8 cellular contexts compared by ENCODE assay signal in genomic region chr10:77641788-77642397, GRCh38. TPM values are rescaled to one million over a fixed set of nuclear protein-coding genes. Genes with fewer than 3 reads are reported as not detected.
DNase-seq lines count a peak whose midpoint lies in the region; ATAC-seq, FAIRE-seq and TF ChIP-seq lines count a peak whose summit lies in the region.

No MANE protein-coding gene starts in this region.

- no peak overlapping the region for H3K27ac ChIP-seq in mesenchymal stem cell (ENCODE audit: low read length, poor library complexity, severe bottlenecking)

- H3K4me1 ChIP-seq in mesenchymal stem cell (ENCODE audit: control insufficient read depth, insufficient read depth, low read depth, low read length) = peaks cover 8% of the 10 kb centered on the region

- 0% methylated on average over 5 of the region's 5 CpGs for WGBS in mesenchymal stem cell

- no peaks in the 10 kb centered on the region for H3K36me3 ChIP-seq in mesenchymal stem cell (ENCODE audit: control insufficient read depth in 1 of 2, insufficient read depth in 2 of 2, low read depth in 1 of 2, low read length in 2 of 2)

- peak; percentile 78 for FAIRE-seq in GM19239 (lab: Jason Lieb, UNC)

- no peak overlapping the region for H2BK12ac ChIP-seq in mesenchymal stem cell (ENCODE audit: low read length in 2 of 2)

- no peaks in the 10 kb centered on the region for H3K9me3 ChIP-seq in mesenchymal stem cell (ENCODE audit: control insufficient read depth, low read length)

- H2AFZ ChIP-seq in mesenchymal stem cell (ENCODE audit: low read depth, low read length) = no peak overlapping the region

- H3K23ac ChIP-seq in mesenchymal stem cell (ENCODE audit: low read length in 2 of 2) = no peak overlapping the region

- no peak for ATAC-seq in HG02981 (IDR thresholded peaks at IDR 0.05; ENCODE audit: unreplicated experiment)

- H3K18ac ChIP-seq in mesenchymal stem cell (ENCODE audit: low read depth in 1 of 2, low read length in 2 of 2) = no peak overlapping the region

- H3K14ac ChIP-seq in mesenchymal stem cell (ENCODE audit: low read length in 2 of 2) = no peak overlapping the region

- H3K4me3 ChIP-seq in WI38 (ENCODE audit: low read depth, low read length) (no peak overlapping the region), mesenchymal stem cell (ENCODE audit: insufficient read depth in 1 of 2, low read depth in 1 of 2, low read length in 2 of 2) (no peak overlapping the region)

- no peak overlapping the region for H2BK15ac ChIP-seq in mesenchymal stem cell (ENCODE audit: low read depth, poor library complexity, severe bottlenecking)

- no peak overlapping the region for H2AK5ac ChIP-seq in mesenchymal stem cell (ENCODE audit: low read length, severe bottlenecking)

- peak; percentile 69 for DNase-seq in AG20443 (ENCODE audit: low spot score)
- peak; percentile 64 for DNase-seq in GM19239 (ENCODE audit: insufficient read length, low spot score)
- DNase-seq in NCI-H2171 (lab: John Stamatoyannopoulos, UW) = peak; percentile 48
- DNase-seq in effector CD4-positive, alpha-beta T cell = peak; percentile 45
- peak; percentile 78 for DNase-seq in mesenchymal stem cell
- DNase-seq in superior temporal gyrus (ENCODE audit: extremely low spot score) = peak; percentile 97

- H3K27me3 ChIP-seq in mesenchymal stem cell (ENCODE audit: control insufficient read depth in 1 of 2, insufficient read depth in 1 of 2, low read length in 2 of 2) = peaks cover 0 to 13% of the 10 kb centered on the region in 2 experiments

- no peak overlapping the region for H3K4me2 ChIP-seq in mesenchymal stem cell (ENCODE audit: low read length, poor library complexity, severe bottlenecking)

- no peak overlapping the region for H3K4ac ChIP-seq in mesenchymal stem cell (ENCODE audit: low read depth in 1 of 2, low read length in 2 of 2)

- H2BK120ac ChIP-seq in mesenchymal stem cell (ENCODE audit: low read depth, low read length) = no peak overlapping the region

- H4K8ac ChIP-seq in mesenchymal stem cell (ENCODE audit: low read length) = no peak overlapping the region

- no peak overlapping the region for H2BK5ac ChIP-seq in mesenchymal stem cell (ENCODE audit: low read depth, low read length, poor library complexity, severe bottlenecking)

- no peak overlapping the region for H4K91ac ChIP-seq in mesenchymal stem cell (ENCODE audit: low read length)

- H3K9ac ChIP-seq in mesenchymal stem cell (ENCODE audit: low read length) = peak overlapping the region; percentile 13

- peaks cover 8% of the 10 kb centered on the region for H3K79me1 ChIP-seq in mesenchymal stem cell (replicated peaks; ENCODE audit: low read length, poor library complexity, severe bottlenecking)

- peak; percentile 54 for TF ChIP-seq CTCF in WI38 (IDR thresholded peaks at IDR 0.05; ENCODE audit: low read depth, low read length)

RNA-seq across cellular contexts. Expression of gene KCNMA1, which starts 4.3 kb away (rescaled TPM):
- 21.9 TPM for polyA plus RNA-seq in mesenchymal stem cell (2013, experiment 1 of 2)
- polyA plus RNA-seq in mesenchymal stem cell (2013, experiment 2 of 2) = 21.7 TPM

Comparison
In these comparisons a context has a peak if more than half of its experiments do, and no peak if none do; other contexts are left out.
1. DNase-seq: peak in every context shown above with its lines; median percentile 97 in superior temporal gyrus; 78 in mesenchymal stem cell; 69 in AG20443; 64 in GM19239; 48 in NCI-H2171; 45 in effector CD4-positive, alpha-beta T cell.